Comparison of ENCODE assay signal across 8 cellular contexts in genomic region chr7:7183061-7183832, GRCh38. TPM values are rescaled to one million over a fixed set of nuclear protein-coding genes. Genes with fewer than 3 reads are reported as not detected.
DNase-seq lines count a peak whose midpoint lies in the region; ATAC-seq and TF ChIP-seq lines count a peak whose summit lies in the region.

No MANE protein-coding gene starts in this region.

- TF ChIP-seq CTCF in HEK293 (tag by site-specific recombination; IDR thresholded peaks at IDR 0.05) (no peak), dorsolateral prefrontal cortex (IDR thresholded peaks at IDR 0.05 in 54 of 56, conservative IDR thresholded peaks at IDR 0.05 in 2 of 56; ENCODE audit: low read depth in 1 of 56, partially characterized antibody in 56 of 56) (no peak)

- CTCF ChIA-PET in HEK293 (lab: Yijun Ruan, JAX), result interaction anchor here (0.7 to 1.5 kb wide), 3 partner anchors 34 to 406 kb away, joined by 5 to 7 read pairs (median 5); no protein-coding TSS in a partner anchor

- POLR2A ChIA-PET in HEK293 (lab: Yijun Ruan, JAX), result interaction anchor here (1.5 kb wide), 1 partner anchor 51 kb away, joined by 3 read pairs; no protein-coding TSS in a partner anchor

- H3K27ac Mint-ChIP-seq in memory B cell, result peak overlapping the region; percentile 98

- no peaks in the 10 kb centered on the region for H3K36me3 ChIP-seq in HEK293 (ENCODE audit: control insufficient read depth in 2 of 2, insufficient read depth in 1 of 2, low read length in 2 of 2)
- peaks cover 10% of the 10 kb centered on the region; the same call in 1 of the 2 replicates for H3K36me3 ChIP-seq in MG63

- H3K27ac ChIP-seq in HEK293 (ENCODE audit: extremely low read depth, low read depth, low read length), result peak overlapping the region; percentile 72; the same call in 1 of the 2 replicates
- peak overlapping the region; percentile 85 to 99 (median 98) for H3K27ac ChIP-seq in dorsolateral prefrontal cortex

- H3K27me3 ChIP-seq in MG63 (no peaks in the 10 kb centered on the region), dorsolateral prefrontal cortex (no peaks in the 10 kb centered on the region)

- peaks cover 6% of the 10 kb centered on the region; the same call in 1 of the 2 replicates for H3K4me1 ChIP-seq in HEK293 (ENCODE audit: control insufficient read depth, insufficient read depth, low read length)

- peak; percentile 9 for ATAC-seq in memory B cell (ENCODE audit: low read depth)

- no peaks in the 10 kb centered on the region for H3K27me3 Mint-ChIP-seq in memory B cell

- no peaks in the 10 kb centered on the region for H3K9me3 ChIP-seq in HEK293 (ENCODE audit: control insufficient read depth, insufficient read depth, low read depth, low read length)
- no peaks in the 10 kb centered on the region for H3K9me3 ChIP-seq in MG63

- H3K9me3 Mint-ChIP-seq in memory B cell, result no peaks in the 10 kb centered on the region

- peak overlapping the region; percentile 93 for H3K4me3 Mint-ChIP-seq in memory B cell

- peak in 2 of 3 experiments; percentile 49 to 93 for DNase-seq in NCI-H1417 (lab: John Stamatoyannopoulos, UW)
- no peak for DNase-seq in NCI-H1417 treated with DMSO at 0.1 percent for 48 hours (lab: John Stamatoyannopoulos, UW)
- peak; percentile 45 for DNase-seq in MG63
- DNase-seq in activated CD4-positive, CD25-positive, alpha-beta regulatory T cell treated with anti-CD3 and anti-CD28 coated beads, Interleukin-2, amount 50 U/mL, for 72 hours, result peak; percentile 66
- peak; percentile 15 to 68 (median 42) for DNase-seq in dorsolateral prefrontal cortex
- DNase-seq in memory B cell (ENCODE audit: low spot score in 2 of 2), result peak in 1 of 2 donors; percentile 18
- peak; percentile 11 to 20 for DNase-seq in stimulated activated CD8-positive, alpha-beta memory T cell treated with anti-CD3 and anti-CD28 coated beads, Interleukin-2, amount 100 ng/mL, for 1 hour (ENCODE audit: low read depth in 2 of 2)

- peaks cover 20% of the 10 kb centered on the region for H3K4me1 Mint-ChIP-seq in memory B cell

- peaks cover 5% of the 10 kb centered on the region for H3K36me3 Mint-ChIP-seq in memory B cell

- intact Hi-C loops in dorsolateral prefrontal cortex (cut with DNase I), result loop anchor here (2.0 to 10.0 kb wide), 4 partner anchors 46 to 384 kb away; partner anchors contain the start of gene MIOS (in 2 of the 2)

- H3K4me3 ChIP-seq in HEK293 (ENCODE audit: low read depth, low read length) (peak overlapping the region; percentile 96), MG63 (peak overlapping the region; percentile 97), dorsolateral prefrontal cortex (peak overlapping the region; percentile 58 to 98 (median 91))

TF ChIP-seq in HEK293, 187 proteins besides CTCF, POLR2A, EP300 and RAD21 (continues in another document):
- peak; percentile 85 for TF ChIP-seq ZBTB8A (tag by site-specific recombination; IDR thresholded peaks at IDR 0.05)
- no peak for TF ChIP-seq ZFP3 (tag by site-specific recombination; IDR thresholded peaks at IDR 0.05; ENCODE audit: low read depth)
- no peak for TF ChIP-seq ZNF670 (tag by site-specific recombination; IDR thresholded peaks at IDR 0.05; ENCODE audit: low read depth)
- TF ChIP-seq ZSCAN16 (tag by site-specific recombination; IDR thresholded peaks at IDR 0.05), result no peak
- TF ChIP-seq TCF7L2 (IDR thresholded peaks at IDR 0.05; ENCODE audit: borderline replicate concordance, low read depth, low read length), result no peak
- no peak for TF ChIP-seq ZNF157 (tag by site-specific recombination; IDR thresholded peaks at IDR 0.05)
- peak; percentile 85 for TF ChIP-seq ZNF692 (tag by site-specific recombination; IDR thresholded peaks at IDR 0.05)
- TF ChIP-seq, protein P1, sequence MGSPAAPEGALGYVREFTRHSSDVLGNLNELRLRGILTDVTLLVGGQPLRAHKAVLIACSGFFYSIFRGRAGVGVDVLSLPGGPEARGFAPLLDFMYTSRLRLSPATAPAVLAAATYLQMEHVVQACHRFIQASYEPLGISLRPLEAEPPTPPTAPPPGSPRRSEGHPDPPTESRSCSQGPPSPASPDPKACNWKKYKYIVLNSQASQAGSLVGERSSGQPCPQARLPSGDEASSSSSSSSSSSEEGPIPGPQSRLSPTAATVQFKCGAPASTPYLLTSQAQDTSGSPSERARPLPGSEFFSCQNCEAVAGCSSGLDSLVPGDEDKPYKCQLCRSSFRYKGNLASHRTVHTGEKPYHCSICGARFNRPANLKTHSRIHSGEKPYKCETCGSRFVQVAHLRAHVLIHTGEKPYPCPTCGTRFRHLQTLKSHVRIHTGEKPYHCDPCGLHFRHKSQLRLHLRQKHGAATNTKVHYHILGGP (tag by site-specific recombination; IDR thresholded peaks at IDR 0.05), result no peak
- TF ChIP-seq ZNF830 (tag by site-specific recombination; IDR thresholded peaks at IDR 0.05; ENCODE audit: low read depth), result no peak
- TF ChIP-seq, protein P2, sequence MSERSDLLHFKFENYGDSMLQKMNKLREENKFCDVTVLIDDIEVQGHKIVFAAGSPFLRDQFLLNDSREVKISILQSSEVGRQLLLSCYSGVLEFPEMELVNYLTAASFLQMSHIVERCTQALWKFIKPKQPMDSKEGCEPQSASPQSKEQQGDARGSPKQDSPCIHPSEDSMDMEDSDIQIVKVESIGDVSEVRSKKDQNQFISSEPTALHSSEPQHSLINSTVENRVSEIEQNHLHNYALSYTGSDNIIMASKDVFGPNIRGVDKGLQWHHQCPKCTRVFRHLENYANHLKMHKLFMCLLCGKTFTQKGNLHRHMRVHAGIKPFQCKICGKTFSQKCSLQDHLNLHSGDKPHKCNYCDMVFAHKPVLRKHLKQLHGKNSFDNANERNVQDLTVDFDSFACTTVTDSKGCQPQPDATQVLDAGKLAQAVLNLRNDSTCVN (tag by site-specific recombination; optimal IDR thresholded peaks at IDR 0.05), result peak; percentile 67
- TF ChIP-seq ZNF174 (tag by site-specific recombination; IDR thresholded peaks at IDR 0.05), result no peak
- TF ChIP-seq ZBTB20 (tag by site-specific recombination; IDR thresholded peaks at IDR 0.05), result peak; percentile 64
- TF ChIP-seq YY2 (tag by site-specific recombination; IDR thresholded peaks at IDR 0.05), result no peak
- TF ChIP-seq, protein P3, sequence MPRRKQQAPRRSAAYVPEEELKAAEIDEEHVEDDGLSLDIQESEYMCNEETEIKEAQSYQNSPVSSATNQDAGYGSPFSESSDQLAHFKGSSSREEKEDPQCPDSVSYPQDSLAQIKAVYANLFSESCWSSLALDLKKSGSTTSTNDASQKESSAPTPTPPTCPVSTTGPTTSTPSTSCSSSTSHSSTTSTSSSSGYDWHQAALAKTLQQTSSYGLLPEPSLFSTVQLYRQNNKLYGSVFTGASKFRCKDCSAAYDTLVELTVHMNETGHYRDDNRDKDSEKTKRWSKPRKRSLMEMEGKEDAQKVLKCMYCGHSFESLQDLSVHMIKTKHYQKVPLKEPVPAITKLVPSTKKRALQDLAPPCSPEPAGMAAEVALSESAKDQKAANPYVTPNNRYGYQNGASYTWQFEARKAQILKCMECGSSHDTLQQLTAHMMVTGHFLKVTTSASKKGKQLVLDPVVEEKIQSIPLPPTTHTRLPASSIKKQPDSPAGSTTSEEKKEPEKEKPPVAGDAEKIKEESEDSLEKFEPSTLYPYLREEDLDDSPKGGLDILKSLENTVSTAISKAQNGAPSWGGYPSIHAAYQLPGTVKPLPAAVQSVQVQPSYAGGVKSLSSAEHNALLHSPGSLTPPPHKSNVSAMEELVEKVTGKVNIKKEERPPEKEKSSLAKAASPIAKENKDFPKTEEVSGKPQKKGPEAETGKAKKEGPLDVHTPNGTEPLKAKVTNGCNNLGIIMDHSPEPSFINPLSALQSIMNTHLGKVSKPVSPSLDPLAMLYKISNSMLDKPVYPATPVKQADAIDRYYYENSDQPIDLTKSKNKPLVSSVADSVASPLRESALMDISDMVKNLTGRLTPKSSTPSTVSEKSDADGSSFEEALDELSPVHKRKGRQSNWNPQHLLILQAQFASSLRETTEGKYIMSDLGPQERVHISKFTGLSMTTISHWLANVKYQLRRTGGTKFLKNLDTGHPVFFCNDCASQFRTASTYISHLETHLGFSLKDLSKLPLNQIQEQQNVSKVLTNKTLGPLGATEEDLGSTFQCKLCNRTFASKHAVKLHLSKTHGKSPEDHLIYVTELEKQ (tag by site-specific recombination; IDR thresholded peaks at IDR 0.05; ENCODE audit: borderline replicate concordance), result no peak
- TF ChIP-seq ZNF785 (tag by site-specific recombination; IDR thresholded peaks at IDR 0.05), result no peak
- TF ChIP-seq, protein P4, sequence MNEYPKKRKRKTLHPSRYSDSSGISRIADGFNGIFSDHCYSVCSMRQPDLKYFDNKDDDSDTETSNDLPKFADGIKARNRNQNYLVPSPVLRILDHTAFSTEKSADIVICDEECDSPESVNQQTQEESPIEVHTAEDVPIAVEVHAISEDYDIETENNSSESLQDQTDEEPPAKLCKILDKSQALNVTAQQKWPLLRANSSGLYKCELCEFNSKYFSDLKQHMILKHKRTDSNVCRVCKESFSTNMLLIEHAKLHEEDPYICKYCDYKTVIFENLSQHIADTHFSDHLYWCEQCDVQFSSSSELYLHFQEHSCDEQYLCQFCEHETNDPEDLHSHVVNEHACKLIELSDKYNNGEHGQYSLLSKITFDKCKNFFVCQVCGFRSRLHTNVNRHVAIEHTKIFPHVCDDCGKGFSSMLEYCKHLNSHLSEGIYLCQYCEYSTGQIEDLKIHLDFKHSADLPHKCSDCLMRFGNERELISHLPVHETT (tag by site-specific recombination; IDR thresholded peaks at IDR 0.05), result no peak

RNA-seq across cellular contexts. Expression of gene C1GALT1, which starts 0.9 kb away (rescaled TPM):
- total RNA-seq in MG63 (2014; rRNA removed; shearing (Covaris generic); ENCODE audit: low replicate concordance), result 16.3 and 58.8 TPM in 2 replicates
- 10 to 100 TPM; 22.2 to 88.2 (median 37.1) TPM for total RNA-seq in dorsolateral prefrontal cortex
